11 cellular contexts compared by ENCODE assay signal in genomic region chr9:77847626-77848025, GRCh38.
DNase-seq lines count a peak whose midpoint lies in the region; ATAC-seq and TF ChIP-seq lines count a peak whose summit lies in the region.
"Had no signal": no experiment of that assay in that cellular context is flagged by ENCODE, and none has a peak within 500 bp of the region (broad histone marks: within the 10 kb centered on the region; RNA-seq: fewer than 3 reads in every experiment).

No MANE protein-coding gene starts in this region.

- POLR2A ChIA-PET in naive thymus-derived CD8-positive, alpha-beta T cell (lab: Charles Lee), result interaction anchor here (0.7 kb wide), 1 partner anchor 9 kb away, joined by 3 read pairs; no protein-coding TSS in a partner anchor

- H3K4me3 Mint-ChIP-seq in naive thymus-derived CD8-positive, alpha-beta T cell, result no peak overlapping the region
- H3K4me3 Mint-ChIP-seq: activated naive CD4-positive, alpha-beta T cell treated with anti-CD3 and anti-CD28 coated beads, Interleukin-2, amount 50 U/mL, for 24 hours; H9 had no signal

- no peak for TF ChIP-seq EP300 in upper lobe of left lung (IDR thresholded peaks at IDR 0.05)

- H3K27me3 ChIP-seq in heart right ventricle (no peaks in the 10 kb centered on the region), brain microvascular endothelial cell (replicated peaks) (no peaks in the 10 kb centered on the region), upper lobe of left lung (no peaks in the 10 kb centered on the region)

- ATAC-seq in heart right ventricle (peak in 1 of 8 donors; percentile 4), left ventricle myocardium superior (no peak), upper lobe of left lung (ENCODE audit: low FRiP score in 2 of 2) (no peak), GM18907 (IDR thresholded peaks at IDR 0.05; ENCODE audit: unreplicated experiment) (no peak), GM21528 (IDR thresholded peaks at IDR 0.05; ENCODE audit: low FRiP score, unreplicated experiment) (no peak)
- no peak for ATAC-seq in naive thymus-derived CD8-positive, alpha-beta T cell

- H3K27ac ChIP-seq in heart right ventricle (peak overlapping the region in 9 of 10 donors; percentile 51 to 81 (median 62)), brain microvascular endothelial cell (peak overlapping the region; percentile 73), upper lobe of left lung (peak overlapping the region; percentile 68 to 77 (median 74))

- peaks cover 22 to 35% (median 27%) of the 10 kb centered on the region in 4 donors for H3K4me1 Mint-ChIP-seq in naive thymus-derived CD8-positive, alpha-beta T cell

- no peaks in the 10 kb centered on the region for H3K9me3 Mint-ChIP-seq in naive thymus-derived CD8-positive, alpha-beta T cell
- H3K9me3 Mint-ChIP-seq: activated naive CD4-positive, alpha-beta T cell treated with anti-CD3 and anti-CD28 coated beads, Interleukin-2, amount 50 U/mL, for 24 hours; H9 had no signal

- in situ Hi-C loops in brain microvascular endothelial cell (cut with HindIII; ENCODE audit: low pct_ligation_motif_present, low sequenced_read_pairs), result no loop called here

- H3K4me1 ChIP-seq in heart right ventricle, result peaks cover 5 to 87% (median 54%) of the 10 kb centered on the region in 9 donors
- peaks cover 62 to 81% (median 71%) of the 10 kb centered on the region in 4 donors for H3K4me1 ChIP-seq in upper lobe of left lung

- no peaks in the 10 kb centered on the region for H3K9me3 ChIP-seq in heart right ventricle
- no peaks in the 10 kb centered on the region for H3K9me3 ChIP-seq in upper lobe of left lung

- 60 to 76% methylated on average over 2 of the region's 2 CpGs for WGBS in heart right ventricle, 2 donors
- 44 to 74% methylated on average over 2 of the region's 2 CpGs for WGBS in upper lobe of left lung, 2 donors

- intact Hi-C loops in heart right ventricle (cut with DNase I), result loop anchor here in 3 of 10 donors (2.0 to 10.0 kb wide), 3 partner anchors 185 to 187 kb away; partner anchors contain the start of gene GNAQ (in 2 of the 3)
- intact Hi-C loops in left ventricle myocardium superior (cut with micrococcal nuclease), result loop anchor here (10.0 kb wide), 1 partner anchor 187 kb away; the partner anchor contains the start of gene GNAQ

- peaks cover 0 to 2% (median 0%) of the 10 kb centered on the region in 3 donors for H3K36me3 Mint-ChIP-seq in naive thymus-derived CD8-positive, alpha-beta T cell
- H3K36me3 Mint-ChIP-seq: activated naive CD4-positive, alpha-beta T cell treated with anti-CD3 and anti-CD28 coated beads, Interleukin-2, amount 50 U/mL, for 24 hours had no signal

- peak overlapping the region in 8 of 10 donors; percentile 2 to 33 (median 14) for H3K27ac Mint-ChIP-seq in naive thymus-derived CD8-positive, alpha-beta T cell
- H3K27ac Mint-ChIP-seq: activated naive CD4-positive, alpha-beta T cell treated with anti-CD3 and anti-CD28 coated beads, Interleukin-2, amount 50 U/mL, for 24 hours had no signal

- no peaks in the 10 kb centered on the region for H3K27me3 Mint-ChIP-seq in naive thymus-derived CD8-positive, alpha-beta T cell
- H3K27me3 Mint-ChIP-seq: activated naive CD4-positive, alpha-beta T cell treated with anti-CD3 and anti-CD28 coated beads, Interleukin-2, amount 50 U/mL, for 24 hours had no signal

- TF ChIP-seq CTCF in heart right ventricle (IDR thresholded peaks at IDR 0.05), result no peak
- no peak for TF ChIP-seq CTCF in brain microvascular endothelial cell (IDR thresholded peaks at IDR 0.05; ENCODE audit: low read depth, low read length, missing control alignments)
- no peak for TF ChIP-seq CTCF in upper lobe of left lung (IDR thresholded peaks at IDR 0.05)

- no peak overlapping the region for H3K4me3 ChIP-seq in heart right ventricle
- H3K4me3 ChIP-seq in brain microvascular endothelial cell (ENCODE audit: low read depth, low read length), result no peak overlapping the region
- H3K4me3 ChIP-seq in upper lobe of left lung, result no peak overlapping the region

- H3K36me3 ChIP-seq in heart right ventricle (no peaks in the 10 kb centered on the region), brain microvascular endothelial cell (replicated peaks) (no peaks in the 10 kb centered on the region), upper lobe of left lung (no peaks in the 10 kb centered on the region)

- no peak for DNase-seq in heart right ventricle
- no peak for DNase-seq in left ventricle myocardium superior
- no peak for DNase-seq in brain microvascular endothelial cell
- DNase-seq in naive thymus-derived CD8-positive, alpha-beta T cell, result no peak
- no peak for DNase-seq in upper lobe of left lung
- DNase-seq in iPS-NIHi7 (ENCODE audit: extremely low spot score), result no peak
- DNase-seq: H9, NCI-H524 had no signal

- no peak for TF ChIP-seq POLR2A in upper lobe of left lung (IDR thresholded peaks at IDR 0.05)
